9 cellular contexts compared by ENCODE assay signal in genomic region chr11:68844376-68844775, GRCh38. TPM values are rescaled to one million over a fixed set of nuclear protein-coding genes. Genes with fewer than 3 reads are reported as not detected.
DNase-seq lines count a peak whose midpoint lies in the region; ATAC-seq and TF ChIP-seq lines count a peak whose summit lies in the region.
"Had no signal": no experiment of that assay in that cellular context is flagged by ENCODE, and none has a peak within 500 bp of the region (broad histone marks: within the 10 kb centered on the region; RNA-seq: fewer than 3 reads in every experiment).

No MANE protein-coding gene starts in this region.

- H3K14ac ChIP-seq in mesenchymal stem cell (ENCODE audit: low read length in 2 of 2) = no peak overlapping the region

- no TSS peak for BruUV-seq in MCF 10A (replicated peaks; lab: Mats Ljungman, UMichigan)

- WGBS in mesenchymal stem cell = 78% methylated on average over 3 of the region's 3 CpGs
- 75 to 79% methylated on average over 3 of the region's 3 CpGs for WGBS in transverse colon (ENCODE audit: low coverage in 1 of 2), 2 donors

- no peak overlapping the region for H2BK15ac ChIP-seq in mesenchymal stem cell (ENCODE audit: low read depth, poor library complexity, severe bottlenecking)

- no peak for TF ChIP-seq CTCF in breast epithelium (IDR thresholded peaks at IDR 0.05)
- TF ChIP-seq CTCF in MCF 10A (IDR thresholded peaks at IDR 0.05; ENCODE audit: unreplicated experiment) = no peak
- TF ChIP-seq CTCF in transverse colon (IDR thresholded peaks at IDR 0.05) = no peak

- POLR2A ChIA-PET in MCF 10A (lab: Yijun Ruan, JAX) = interaction anchor here (1.2 to 2.3 kb wide), 3 partner anchors 9 to 491 kb away, joined by 3 to 5 read pairs (median 4); no protein-coding TSS in a partner anchor

- H3K9me3 ChIP-seq in breast epithelium = no peaks in the 10 kb centered on the region
- no peaks in the 10 kb centered on the region for H3K9me3 ChIP-seq in mesenchymal stem cell (ENCODE audit: control insufficient read depth, low read length)
- H3K9me3 ChIP-seq in transverse colon = no peaks in the 10 kb centered on the region
- H3K9me3 ChIP-seq: BE2C had no signal

- no peaks in the 10 kb centered on the region for H3K9me3 Mint-ChIP-seq in MCF 10A (ENCODE audit: unreplicated experiment)
- no peaks in the 10 kb centered on the region for H3K9me3 Mint-ChIP-seq in activated naive CD8-positive, alpha-beta T cell treated with anti-CD3 and anti-CD28 coated beads for 36 hours

- H2AFZ ChIP-seq in mesenchymal stem cell (ENCODE audit: low read depth, low read length) = no peak overlapping the region

- H3K4me3 Mint-ChIP-seq in MCF 10A (ENCODE audit: unreplicated experiment) = no peak overlapping the region
- peak overlapping the region; percentile 89 for H3K4me3 Mint-ChIP-seq in activated naive CD8-positive, alpha-beta T cell treated with anti-CD3 and anti-CD28 coated beads for 36 hours

- no peak for ATAC-seq in GM21526 (IDR thresholded peaks at IDR 0.05; ENCODE audit: low FRiP score, unreplicated experiment)

- CTCF ChIA-PET in MCF 10A (lab: Yijun Ruan, JAX) = interaction anchor here (0.6 to 1.7 kb wide), 15 partner anchors 10 to 391 kb away, joined by 3 to 5 read pairs (median 3); no protein-coding TSS in a partner anchor

- no peak overlapping the region for H4K8ac ChIP-seq in mesenchymal stem cell (ENCODE audit: low read length)

- no peak overlapping the region for H3K23ac ChIP-seq in mesenchymal stem cell (ENCODE audit: low read length in 2 of 2)

- no peak overlapping the region for H2BK12ac ChIP-seq in mesenchymal stem cell (ENCODE audit: low read length in 2 of 2)

- no peaks in the 10 kb centered on the region for H3K36me3 Mint-ChIP-seq in MCF 10A (ENCODE audit: insufficient read depth, unreplicated experiment)
- H3K36me3 Mint-ChIP-seq in activated naive CD8-positive, alpha-beta T cell treated with anti-CD3 and anti-CD28 coated beads for 36 hours = no peaks in the 10 kb centered on the region

- H2AK5ac ChIP-seq in mesenchymal stem cell (ENCODE audit: low read length, severe bottlenecking) = no peak overlapping the region

- H3K27me3 ChIP-seq in breast epithelium (no peaks in the 10 kb centered on the region), mesenchymal stem cell (ENCODE audit: control insufficient read depth in 1 of 2, insufficient read depth in 1 of 2, low read length in 2 of 2) (peaks cover 14 to 19% of the 10 kb centered on the region in 2 experiments), transverse colon (no peaks in the 10 kb centered on the region)
- H3K27me3 ChIP-seq: BE2C had no signal

- H3K4me1 Mint-ChIP-seq in MCF 10A (ENCODE audit: insufficient read depth, unreplicated experiment) = peaks cover 5% of the 10 kb centered on the region
- H3K4me1 Mint-ChIP-seq in activated naive CD8-positive, alpha-beta T cell treated with anti-CD3 and anti-CD28 coated beads for 36 hours = peaks cover 26% of the 10 kb centered on the region

- no peak for TF ChIP-seq EP300 in transverse colon (IDR thresholded peaks at IDR 0.05; ENCODE audit: low read depth)

- H3K4ac ChIP-seq in mesenchymal stem cell (ENCODE audit: low read depth in 1 of 2, low read length in 2 of 2) = no peak overlapping the region

- DNase-seq in breast epithelium (ENCODE audit: low spot score in 2 of 2) (no peak), MCF 10A (ENCODE audit: unreplicated experiment) (no peak), mesenchymal stem cell (no peak), transverse colon (no peak), KBM-7 (no peak), retina (no peak)
- DNase-seq in activated naive CD8-positive, alpha-beta T cell treated with anti-CD3 and anti-CD28 coated beads for 36 hours = no peak
- DNase-seq: BE2C had no signal

- in situ Hi-C loops in transverse colon (cut with MboI; ENCODE audit: low pct_ligation_motif_present in 1 of 4, low pct_unique_long_range_greater_than_20kb in 1 of 4, low sequenced_read_pairs in 3 of 4) = no loop called here
- in situ Hi-C loops in KBM-7 (cut with MboI; ENCODE audit: low pct_unique_long_range_greater_than_20kb, low sequenced_read_pairs) = no loop called here

- peak overlapping the region; percentile 88 for H3K4me2 ChIP-seq in mesenchymal stem cell (ENCODE audit: low read length, poor library complexity, severe bottlenecking)

- H3K18ac ChIP-seq in mesenchymal stem cell (ENCODE audit: low read depth in 1 of 2, low read length in 2 of 2) = no peak overlapping the region

- H3K9ac ChIP-seq in mesenchymal stem cell (ENCODE audit: low read length) = no peak overlapping the region

- intact Hi-C loops in breast epithelium (cut with DNase I; ENCODE audit: low total_unique reads) = no loop called here
- intact Hi-C loops in MCF 10A (cut with micrococcal nuclease) = loop anchor here (1.0 to 10.0 kb wide), 2 partner anchors 212 to 240 kb away; no protein-coding TSS in a partner anchor
- intact Hi-C loops in transverse colon (cut with DNase I; ENCODE audit: low total_unique reads) = no loop called here

- no peak overlapping the region for H2BK120ac ChIP-seq in mesenchymal stem cell (ENCODE audit: low read depth, low read length)

- H3K27ac Mint-ChIP-seq in MCF 10A (ENCODE audit: low read depth, unreplicated experiment) = no peak overlapping the region
- no peak overlapping the region for H3K27ac Mint-ChIP-seq in activated naive CD8-positive, alpha-beta T cell treated with anti-CD3 and anti-CD28 coated beads for 36 hours

- H2BK5ac ChIP-seq in mesenchymal stem cell (ENCODE audit: low read depth, low read length, poor library complexity, severe bottlenecking) = no peak overlapping the region

- H3K36me3 ChIP-seq in breast epithelium (no peaks in the 10 kb centered on the region), mesenchymal stem cell (ENCODE audit: control insufficient read depth in 1 of 2, insufficient read depth in 2 of 2, low read depth in 1 of 2, low read length in 2 of 2) (no peaks in the 10 kb centered on the region), transverse colon (no peaks in the 10 kb centered on the region)
- H3K36me3 ChIP-seq: BE2C had no signal

- H3K27me3 Mint-ChIP-seq in MCF 10A (ENCODE audit: insufficient read depth, unreplicated experiment) = no peaks in the 10 kb centered on the region
- H3K27me3 Mint-ChIP-seq in activated naive CD8-positive, alpha-beta T cell treated with anti-CD3 and anti-CD28 coated beads for 36 hours = no peaks in the 10 kb centered on the region

- peak overlapping the region in 2 of 3 donors; percentile 71 to 84 for H3K4me3 ChIP-seq in breast epithelium
- no peak overlapping the region for H3K4me3 ChIP-seq in mesenchymal stem cell (ENCODE audit: insufficient read depth in 1 of 2, low read depth in 1 of 2, low read length in 2 of 2)
- H3K4me3 ChIP-seq in transverse colon = peak overlapping the region in 3 of 4 donors; percentile 8 to 91 (median 57)

- peaks cover 3% of the 10 kb centered on the region for H3K79me1 ChIP-seq in mesenchymal stem cell (replicated peaks; ENCODE audit: low read length, poor library complexity, severe bottlenecking)

- TF ChIP-seq POLR2A in breast epithelium (IDR thresholded peaks at IDR 0.05) (no peak), transverse colon (IDR thresholded peaks at IDR 0.05) (no peak)

- H4K91ac ChIP-seq in mesenchymal stem cell (ENCODE audit: low read length) = no peak overlapping the region

- H3K4me1 ChIP-seq in breast epithelium (no peaks in the 10 kb centered on the region), mesenchymal stem cell (ENCODE audit: control insufficient read depth, insufficient read depth, low read depth, low read length) (peaks cover 35% of the 10 kb centered on the region), transverse colon (peaks cover 12 to 40% (median 35%) of the 10 kb centered on the region in 4 donors)

- H3K27ac ChIP-seq in breast epithelium = no peak overlapping the region
- H3K27ac ChIP-seq in mesenchymal stem cell (ENCODE audit: low read length, poor library complexity, severe bottlenecking) = no peak overlapping the region
- peak overlapping the region; percentile 74 to 99 (median 94) for H3K27ac ChIP-seq in transverse colon

RNA-seq across cellular contexts. Expression of gene CPT1A, which starts 2.7 kb away (rescaled TPM):
- total RNA-seq in breast epithelium = 10 to 100 TPM; 22.2 to 62.6 (median 30.4) TPM
- 31.8 and 34.0 TPM in 2 replicates for total RNA-seq in MCF 10A (2022)
- total RNA-seq in activated naive CD8-positive, alpha-beta T cell treated with anti-CD3 and anti-CD28 coated beads for 36 hours = 10 to 100 TPM; 12.8 to 15.4 TPM
- 28.4 TPM for polyA plus RNA-seq in mesenchymal stem cell (2013, experiment 1 of 2)
- 27.0 TPM for polyA plus RNA-seq in mesenchymal stem cell (2013, experiment 2 of 2)
- total RNA-seq in transverse colon = 100 to 1,000 TPM in 3 of 4 donors, 10 to 100 TPM in 1; 98.9 to 263 (median 177) TPM

RNA-seq across cellular contexts. Expression of gene MRPL21, which starts 59.3 kb away (rescaled TPM):
- total RNA-seq in breast epithelium = 10 to 100 TPM; 44.3 to 89.1 (median 51.7) TPM
- 80.2 and 96.5 TPM in 2 replicates for total RNA-seq in MCF 10A (2022)
- 100 to 1,000 TPM; 118 to 127 TPM for total RNA-seq in activated naive CD8-positive, alpha-beta T cell treated with anti-CD3 and anti-CD28 coated beads for 36 hours
- 71.6 TPM for polyA plus RNA-seq in mesenchymal stem cell (2013, experiment 1 of 2)
- 69.8 TPM for polyA plus RNA-seq in mesenchymal stem cell (2013, experiment 2 of 2)
- 100 to 1,000 TPM in 1 of 4 donors, 10 to 100 TPM in 2, 1 to 10 TPM in 1; 9.0 to 121 (median 52.8) TPM for total RNA-seq in transverse colon

RNA-seq across cellular contexts. Expression of gene IGHMBP2, which starts 59.3 kb away (rescaled TPM):
- 10 to 100 TPM in 2 of 3 donors, 1 to 10 TPM in 1; 9.8 to 18.4 (median 13.6) TPM for total RNA-seq in breast epithelium
- total RNA-seq in MCF 10A (2022) = 19.8 and 29.4 TPM in 2 replicates
- 10 to 100 TPM; 25.5 to 27.0 TPM for total RNA-seq in activated naive CD8-positive, alpha-beta T cell treated with anti-CD3 and anti-CD28 coated beads for 36 hours
- polyA plus RNA-seq in mesenchymal stem cell (2013, experiment 1 of 2) = 5.9 TPM
- 5.1 TPM for polyA plus RNA-seq in mesenchymal stem cell (2013, experiment 2 of 2)
- total RNA-seq in transverse colon = 100 to 1,000 TPM in 2 of 4 donors, 10 to 100 TPM in 2; 25.2 to 195 (median 111) TPM

Comparison
In these comparisons a context has a peak if more than half of its experiments do, and no peak if none do; other contexts are left out.
1. H3K27ac ChIP-seq: peak in transverse colon (4 of 4); none in breast epithelium (0 of 2) and mesenchymal stem cell (single experiment).
2. H3K4me3 ChIP-seq: peak in breast epithelium (2 of 3) and transverse colon (3 of 4); none in mesenchymal stem cell (0 of 2).